ENCODE assay signal across 8 cellular contexts in genomic region chr11:72781313-72782080, GRCh38. TPM values are rescaled to one million over a fixed set of nuclear protein-coding genes. Genes with fewer than 3 reads are reported as not detected.
DNase-seq lines count a peak whose midpoint lies in the region; ATAC-seq and TF ChIP-seq lines count a peak whose summit lies in the region.

No MANE protein-coding gene starts in this region.

- no peaks in the 10 kb centered on the region for H3F3A ChIP-seq in Loucy (ENCODE audit: low read depth)

- POLR2A ChIA-PET in naive thymus-derived CD8-positive, alpha-beta T cell (lab: Charles Lee) = interaction anchor here (0.6 to 2.2 kb wide), 7 partner anchors 11 to 374 kb away, joined by 3 to 8 read pairs (median 5); partner anchors contain the start of genes ARAP1 and STARD10

- no peaks in the 10 kb centered on the region for H4K20me1 ChIP-seq in Loucy (ENCODE audit: insufficient read depth, low read length, poor library complexity, severe bottlenecking)

- H3K4me1 Mint-ChIP-seq in naive thymus-derived CD8-positive, alpha-beta T cell = peaks cover 14 to 32% (median 29%) of the 10 kb centered on the region in 4 donors

- peak overlapping the region; percentile 76 to 88 (median 83) for H3K4me3 Mint-ChIP-seq in naive thymus-derived CD8-positive, alpha-beta T cell

- peak overlapping the region; percentile 63 for H3K4me3 ChIP-seq in Loucy (ENCODE audit: low read length, poor library complexity, severe bottlenecking)
- peak overlapping the region; percentile 46 for H3K4me3 ChIP-seq in endocrine pancreas (ENCODE audit: control insufficient read depth, insufficient read depth, low read length)

- no peak overlapping the region for H2AFZ ChIP-seq in Loucy (ENCODE audit: low read length)

- H3K4me2 ChIP-seq in Loucy (ENCODE audit: low read depth, low read length, poor library complexity, severe bottlenecking) = peak overlapping the region; percentile 69

- H3K27me3 Mint-ChIP-seq in naive thymus-derived CD8-positive, alpha-beta T cell = no peaks in the 10 kb centered on the region

- no peaks in the 10 kb centered on the region for H3K9me3 Mint-ChIP-seq in naive thymus-derived CD8-positive, alpha-beta T cell

- H3K27me3 ChIP-seq in Loucy (ENCODE audit: insufficient read depth, low read length, poor library complexity, severe bottlenecking) = no peaks in the 10 kb centered on the region
- no peaks in the 10 kb centered on the region for H3K27me3 ChIP-seq in endocrine pancreas (ENCODE audit: control insufficient read depth, insufficient read depth, low read length)

- TF ChIP-seq CTCF in GM10266 (IDR thresholded peaks at IDR 0.05; ENCODE audit: control insufficient read depth, insufficient read depth, low read depth, missing control alignments) (no peak), Loucy (conservative IDR thresholded peaks at IDR 0.05; ENCODE audit: low read length) (no peak)

- ATAC-seq in naive thymus-derived CD8-positive, alpha-beta T cell = peak; percentile 83 to 85
- ATAC-seq in GM19328 (IDR thresholded peaks at IDR 0.05; ENCODE audit: unreplicated experiment) = no peak

- no peaks in the 10 kb centered on the region for H3K79me2 ChIP-seq in Loucy (ENCODE audit: insufficient read depth, low read length)

- H3K27ac Mint-ChIP-seq in naive thymus-derived CD8-positive, alpha-beta T cell = peak overlapping the region in 9 of 10 donors; percentile 43 to 90 (median 78)

- H3K9me2 ChIP-seq in Loucy (replicated peaks; ENCODE audit: low read depth, low read length) = no peaks in the 10 kb centered on the region

- H3K4me1 ChIP-seq in Loucy (ENCODE audit: insufficient read depth, low read length, poor library complexity, severe bottlenecking) = peaks cover 25% of the 10 kb centered on the region
- no peaks in the 10 kb centered on the region for H3K4me1 ChIP-seq in endocrine pancreas (ENCODE audit: control insufficient read depth, insufficient read depth, low read length)

- H3K9me3 ChIP-seq in Loucy (ENCODE audit: insufficient read depth, low read depth, low read length) (no peaks in the 10 kb centered on the region), endocrine pancreas (ENCODE audit: control insufficient read depth, low read length) (no peaks in the 10 kb centered on the region)

- H3K36me3 ChIP-seq in Loucy (ENCODE audit: insufficient read depth, low read length) (no peaks in the 10 kb centered on the region), endocrine pancreas (ENCODE audit: control insufficient read depth, insufficient read depth, low read length) (no peaks in the 10 kb centered on the region)

- DNase-seq in GM10266 (ENCODE audit: extremely low spot score) (peak; percentile 83), substantia nigra (lab: John Stamatoyannopoulos, UW) (peak in 12 of 49 donors; percentile 19 to 84 (median 41)), OCI-M2 (lab: John Stamatoyannopoulos, UW; ENCODE audit: unreplicated experiment) (no peak)
- peak; percentile 19 to 36 for DNase-seq in activated CD8-positive, alpha-beta memory T cell treated with anti-CD3 and anti-CD28 coated beads for 4 hours (ENCODE audit: low read depth in 2 of 2)
- DNase-seq in naive thymus-derived CD8-positive, alpha-beta T cell = peak; percentile 33 to 76 (median 56)

- H3K27ac ChIP-seq in substantia nigra (ENCODE audit: low read depth, low read length, poor library complexity, severe bottlenecking) = peak overlapping the region; percentile 76

- no peaks in the 10 kb centered on the region for H3K36me3 Mint-ChIP-seq in naive thymus-derived CD8-positive, alpha-beta T cell

- H3K9ac ChIP-seq in Loucy (ENCODE audit: low read depth, low read length, poor library complexity, severe bottlenecking) (peak overlapping the region; percentile 13), endocrine pancreas (ENCODE audit: control insufficient read depth, insufficient read depth, low read length) (peak overlapping the region; percentile 86)

RNA-seq across cellular contexts. Expression of gene STARD10, which starts 12.3 kb away (rescaled TPM):
- 10 to 100 TPM; 11.8 to 15.6 TPM for total RNA-seq in naive thymus-derived CD8-positive, alpha-beta T cell
- polyA plus RNA-seq in naive thymus-derived CD8-positive, alpha-beta T cell = 10 to 100 TPM; 13.5 to 16.3 (median 14.9) TPM

RNA-seq across cellular contexts. Expression of gene ARAP1, which starts 29.3 kb away (rescaled TPM):
- total RNA-seq in naive thymus-derived CD8-positive, alpha-beta T cell = 100 to 1,000 TPM; 155 to 166 TPM
- 10 to 100 TPM; 14.7 to 40.0 (median 27.6) TPM for polyA plus RNA-seq in naive thymus-derived CD8-positive, alpha-beta T cell

RNA-seq across cellular contexts. Expression of gene ATG16L2, which starts 32.7 kb away (rescaled TPM):
- 100 to 1,000 TPM; 156 to 157 TPM for total RNA-seq in naive thymus-derived CD8-positive, alpha-beta T cell
- 10 to 100 TPM in 2 of 3 donors, 1 to 10 TPM in 1; 9.9 to 12.1 (median 11.6) TPM for polyA plus RNA-seq in naive thymus-derived CD8-positive, alpha-beta T cell
